Comparison of ENCODE assay signal across 16 cellular contexts in the genomic region with DNA sequence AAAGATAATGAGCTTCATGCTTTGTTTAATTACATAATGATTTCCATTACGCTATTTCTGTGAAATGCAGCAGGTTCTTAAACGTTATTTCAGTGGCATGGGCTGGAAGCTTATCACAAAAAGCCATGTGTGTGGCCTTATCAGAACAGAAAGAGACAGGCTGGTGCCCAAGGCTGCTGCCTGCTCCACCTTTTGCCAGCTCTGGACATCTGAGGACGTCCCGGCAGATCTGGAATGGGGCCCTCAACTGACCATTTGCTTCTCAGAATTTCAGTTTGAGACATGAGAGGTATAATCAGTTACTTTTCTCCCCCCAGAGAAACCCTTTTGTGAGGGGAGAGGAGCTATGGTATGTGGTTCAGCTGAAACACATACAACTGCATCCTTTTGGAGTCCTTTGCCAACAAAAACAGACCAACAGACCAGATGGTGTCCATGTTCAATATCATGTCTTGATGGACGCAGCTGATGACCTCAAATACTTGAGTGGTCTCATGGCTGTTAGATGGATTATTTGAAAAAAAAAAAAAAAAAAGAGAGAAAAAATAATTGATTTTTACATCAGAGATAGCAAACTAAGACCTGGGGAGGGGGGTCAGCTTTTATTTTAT. TPM values are rescaled to one million over a fixed set of nuclear protein-coding genes. Genes with fewer than 3 reads are reported as not detected.
"Had no signal": no experiment of that assay in that cellular context is flagged by ENCODE, and none has a peak within 500 bp of the region (broad histone marks: within the 10 kb centered on the region; RNA-seq: fewer than 3 reads in every experiment).

No MANE protein-coding gene starts in this region.

- H3K9me3 ChIP-seq: sigmoid colon, stomach, thoracic aorta had no signal

- H3K27ac ChIP-seq: sigmoid colon, stomach, thoracic aorta had no signal

- H3K4me3 ChIP-seq: sigmoid colon, stomach, thoracic aorta had no signal

- H3K27me3 ChIP-seq: sigmoid colon, stomach had no signal

- ATAC-seq: activated CD4-positive, alpha-beta T cell treated with anti-CD3 and anti-CD28 coated beads for 36 hours; activated CD8-positive, alpha-beta T cell treated with anti-CD3 and anti-CD28 coated beads for 36 hours had no signal

- FAIRE-seq: frontal cortex had no signal

- DNase-seq: activated CD4-positive, alpha-beta T cell treated with anti-CD3 and anti-CD28 coated beads for 36 hours; activated CD8-positive, alpha-beta T cell treated with anti-CD3 and anti-CD28 coated beads for 36 hours; activated effector memory CD4-positive, alpha-beta T cell treated with anti-CD3 and anti-CD28 coated beads, Interleukin-2, amount 50 U/mL, for 16 hours; activated T-cell treated with anti-CD3 and anti-CD28 coated beads, Interleukin-2, amount 50 U/mL, for 48 hours; caudate nucleus; effector memory CD4-positive, alpha-beta T cell; head of caudate nucleus; left colon; sigmoid colon; stimulated activated CD4-positive, alpha-beta T cell treated with anti-CD3 and anti-CD28 coated beads, Interleukin-1b, Interleukin-23, amount 100 ng/mL, for 48 hours; stomach; T1000 had no signal

RNA-seq across cellular contexts. Expression of a gene that starts 21.6 kb away (rescaled TPM):
- total RNA-seq: activated CD4-positive, alpha-beta T cell treated with anti-CD3 and anti-CD28 coated beads for 36 hours; activated CD8-positive, alpha-beta T cell treated with anti-CD3 and anti-CD28 coated beads for 36 hours; lung microvascular endothelial cell; myocyte had no signal
